Comparison of ENCODE assay signal across 1 cellular context in the genomic region with DNA sequence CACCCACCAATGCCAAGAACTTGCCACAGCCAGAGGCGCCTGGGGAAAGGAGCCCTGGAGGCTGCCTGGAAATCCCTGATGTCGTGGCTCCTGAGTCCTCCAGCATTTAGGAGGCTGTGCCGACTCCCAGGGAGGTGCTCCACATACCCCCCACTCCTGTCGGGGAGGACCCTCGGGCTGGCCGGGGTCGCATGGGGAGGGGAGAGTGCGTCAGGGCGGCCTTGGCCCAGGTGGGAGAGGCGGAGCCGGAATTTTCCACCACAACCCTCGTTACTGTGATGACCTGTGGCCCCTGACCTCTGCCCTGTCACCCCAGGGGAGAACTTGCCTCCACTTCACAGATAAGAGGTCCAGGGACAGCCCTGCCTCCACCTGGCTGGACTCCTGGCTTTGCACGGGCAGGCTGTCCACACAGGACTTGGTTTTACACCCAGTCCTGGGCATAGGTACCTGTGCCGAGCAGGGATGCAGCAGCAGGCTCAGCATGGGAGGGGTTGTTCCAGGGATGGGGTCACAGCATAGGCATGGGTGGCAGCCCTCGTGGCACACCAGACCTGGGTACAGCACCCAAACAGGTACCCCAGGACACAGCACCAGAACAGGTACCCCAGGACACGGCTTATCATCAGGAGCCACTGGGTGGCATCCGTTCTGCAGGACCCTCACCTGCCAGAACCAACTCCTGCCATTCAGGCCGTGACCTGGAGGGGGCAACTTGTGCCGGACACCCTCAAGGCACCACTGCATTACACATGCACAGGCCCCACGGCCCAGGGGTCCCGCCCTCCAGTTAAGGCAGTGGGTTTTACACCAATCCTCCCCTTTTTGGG.
TF ChIP-seq lines count a peak whose summit lies in the region.

No MANE protein-coding gene starts in this region.

TF ChIP-seq in HepG2, 621 proteins besides CTCF, POLR2A, EP300 and RAD21 (continued from another document and continues in another):
- TF ChIP-seq, protein P1, sequence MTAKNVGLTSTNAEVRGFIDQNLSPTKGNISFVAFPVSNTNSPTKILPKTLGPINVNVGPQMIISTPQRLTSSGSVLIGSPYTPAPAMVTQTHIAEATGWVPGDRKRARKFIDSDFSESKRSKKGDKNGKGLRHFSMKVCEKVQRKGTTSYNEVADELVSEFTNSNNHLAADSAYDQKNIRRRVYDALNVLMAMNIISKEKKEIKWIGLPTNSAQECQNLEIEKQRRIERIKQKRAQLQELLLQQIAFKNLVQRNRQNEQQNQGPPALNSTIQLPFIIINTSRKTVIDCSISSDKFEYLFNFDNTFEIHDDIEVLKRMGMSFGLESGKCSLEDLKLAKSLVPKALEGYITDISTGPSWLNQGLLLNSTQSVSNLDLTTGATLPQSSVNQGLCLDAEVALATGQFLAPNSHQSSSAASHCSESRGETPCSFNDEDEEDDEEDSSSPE (CRISPR knock-in tag; IDR thresholded peaks at IDR 0.05): peak; percentile 15; the same call in 1 of the 2 replicates
- TF ChIP-seq MEIS2 (CRISPR knock-in tag; IDR thresholded peaks at IDR 0.05): no peak
- TF ChIP-seq, protein P2, sequence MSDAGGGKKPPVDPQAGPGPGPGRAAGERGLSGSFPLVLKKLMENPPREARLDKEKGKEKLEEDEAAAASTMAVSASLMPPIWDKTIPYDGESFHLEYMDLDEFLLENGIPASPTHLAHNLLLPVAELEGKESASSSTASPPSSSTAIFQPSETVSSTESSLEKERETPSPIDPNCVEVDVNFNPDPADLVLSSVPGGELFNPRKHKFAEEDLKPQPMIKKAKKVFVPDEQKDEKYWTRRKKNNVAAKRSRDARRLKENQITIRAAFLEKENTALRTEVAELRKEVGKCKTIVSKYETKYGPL (CRISPR knock-in tag; IDR thresholded peaks at IDR 0.05): no peak
- TF ChIP-seq, protein P3, sequence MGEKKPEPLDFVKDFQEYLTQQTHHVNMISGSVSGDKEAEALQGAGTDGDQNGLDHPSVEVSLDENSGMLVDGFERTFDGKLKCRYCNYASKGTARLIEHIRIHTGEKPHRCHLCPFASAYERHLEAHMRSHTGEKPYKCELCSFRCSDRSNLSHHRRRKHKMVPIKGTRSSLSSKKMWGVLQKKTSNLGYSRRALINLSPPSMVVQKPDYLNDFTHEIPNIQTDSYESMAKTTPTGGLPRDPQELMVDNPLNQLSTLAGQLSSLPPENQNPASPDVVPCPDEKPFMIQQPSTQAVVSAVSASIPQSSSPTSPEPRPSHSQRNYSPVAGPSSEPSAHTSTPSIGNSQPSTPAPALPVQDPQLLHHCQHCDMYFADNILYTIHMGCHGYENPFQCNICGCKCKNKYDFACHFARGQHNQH (CRISPR knock-in tag; IDR thresholded peaks at IDR 0.05): no peak
- no peak for TF ChIP-seq KLF16 (CRISPR knock-in tag; IDR thresholded peaks at IDR 0.05)
- no peak for TF ChIP-seq PLRG1 (conservative IDR thresholded peaks at IDR 0.05)
- TF ChIP-seq MED1 (CRISPR knock-in tag; IDR thresholded peaks at IDR 0.05): peak; percentile 33; the same call in 1 of the 2 replicates
- peak; percentile 26; the same call in 1 of the 2 replicates for TF ChIP-seq SALL2 (CRISPR knock-in tag; IDR thresholded peaks at IDR 0.05)
- no peak for TF ChIP-seq ZSCAN20 (CRISPR knock-in tag; IDR thresholded peaks at IDR 0.05; ENCODE audit: borderline replicate concordance)
- no peak for TF ChIP-seq PAWR (CRISPR knock-in tag; IDR thresholded peaks at IDR 0.05; ENCODE audit: borderline replicate concordance)
- no peak for TF ChIP-seq RORA (CRISPR knock-in tag; IDR thresholded peaks at IDR 0.05)
- TF ChIP-seq, protein P4, sequence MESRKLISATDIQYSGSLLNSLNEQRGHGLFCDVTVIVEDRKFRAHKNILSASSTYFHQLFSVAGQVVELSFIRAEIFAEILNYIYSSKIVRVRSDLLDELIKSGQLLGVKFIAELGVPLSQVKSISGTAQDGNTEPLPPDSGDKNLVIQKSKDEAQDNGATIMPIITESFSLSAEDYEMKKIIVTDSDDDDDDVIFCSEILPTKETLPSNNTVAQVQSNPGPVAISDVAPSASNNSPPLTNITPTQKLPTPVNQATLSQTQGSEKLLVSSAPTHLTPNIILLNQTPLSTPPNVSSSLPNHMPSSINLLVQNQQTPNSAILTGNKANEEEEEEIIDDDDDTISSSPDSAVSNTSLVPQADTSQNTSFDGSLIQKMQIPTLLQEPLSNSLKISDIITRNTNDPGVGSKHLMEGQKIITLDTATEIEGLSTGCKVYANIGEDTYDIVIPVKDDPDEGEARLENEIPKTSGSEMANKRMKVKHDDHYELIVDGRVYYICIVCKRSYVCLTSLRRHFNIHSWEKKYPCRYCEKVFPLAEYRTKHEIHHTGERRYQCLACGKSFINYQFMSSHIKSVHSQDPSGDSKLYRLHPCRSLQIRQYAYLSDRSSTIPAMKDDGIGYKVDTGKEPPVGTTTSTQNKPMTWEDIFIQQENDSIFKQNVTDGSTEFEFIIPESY (CRISPR knock-in tag; IDR thresholded peaks at IDR 0.05): peak; percentile 70
- TF ChIP-seq KDM5B (CRISPR knock-in tag; IDR thresholded peaks at IDR 0.05; ENCODE audit: borderline replicate concordance): no peak
- no peak for TF ChIP-seq ZNF564 (CRISPR knock-in tag; IDR thresholded peaks at IDR 0.05)
- TF ChIP-seq ZNF556 (CRISPR knock-in tag; IDR thresholded peaks at IDR 0.05; ENCODE audit: borderline replicate concordance): peak; percentile 54; the same call in 1 of the 2 replicates
- TF ChIP-seq SIN3A (IDR thresholded peaks at IDR 0.05; ENCODE audit: borderline replicate concordance, low read depth, low read length): 0 out of 2 replicates have a peak, but pooled peaks have one; percentile 17
- TF ChIP-seq, protein P5, sequence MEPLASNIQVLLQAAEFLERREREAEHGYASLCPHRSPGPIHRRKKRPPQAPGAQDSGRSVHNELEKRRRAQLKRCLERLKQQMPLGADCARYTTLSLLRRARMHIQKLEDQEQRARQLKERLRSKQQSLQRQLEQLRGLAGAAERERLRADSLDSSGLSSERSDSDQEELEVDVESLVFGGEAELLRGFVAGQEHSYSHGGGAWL (CRISPR knock-in tag; IDR thresholded peaks at IDR 0.05): no peak
- TF ChIP-seq, protein P6, sequence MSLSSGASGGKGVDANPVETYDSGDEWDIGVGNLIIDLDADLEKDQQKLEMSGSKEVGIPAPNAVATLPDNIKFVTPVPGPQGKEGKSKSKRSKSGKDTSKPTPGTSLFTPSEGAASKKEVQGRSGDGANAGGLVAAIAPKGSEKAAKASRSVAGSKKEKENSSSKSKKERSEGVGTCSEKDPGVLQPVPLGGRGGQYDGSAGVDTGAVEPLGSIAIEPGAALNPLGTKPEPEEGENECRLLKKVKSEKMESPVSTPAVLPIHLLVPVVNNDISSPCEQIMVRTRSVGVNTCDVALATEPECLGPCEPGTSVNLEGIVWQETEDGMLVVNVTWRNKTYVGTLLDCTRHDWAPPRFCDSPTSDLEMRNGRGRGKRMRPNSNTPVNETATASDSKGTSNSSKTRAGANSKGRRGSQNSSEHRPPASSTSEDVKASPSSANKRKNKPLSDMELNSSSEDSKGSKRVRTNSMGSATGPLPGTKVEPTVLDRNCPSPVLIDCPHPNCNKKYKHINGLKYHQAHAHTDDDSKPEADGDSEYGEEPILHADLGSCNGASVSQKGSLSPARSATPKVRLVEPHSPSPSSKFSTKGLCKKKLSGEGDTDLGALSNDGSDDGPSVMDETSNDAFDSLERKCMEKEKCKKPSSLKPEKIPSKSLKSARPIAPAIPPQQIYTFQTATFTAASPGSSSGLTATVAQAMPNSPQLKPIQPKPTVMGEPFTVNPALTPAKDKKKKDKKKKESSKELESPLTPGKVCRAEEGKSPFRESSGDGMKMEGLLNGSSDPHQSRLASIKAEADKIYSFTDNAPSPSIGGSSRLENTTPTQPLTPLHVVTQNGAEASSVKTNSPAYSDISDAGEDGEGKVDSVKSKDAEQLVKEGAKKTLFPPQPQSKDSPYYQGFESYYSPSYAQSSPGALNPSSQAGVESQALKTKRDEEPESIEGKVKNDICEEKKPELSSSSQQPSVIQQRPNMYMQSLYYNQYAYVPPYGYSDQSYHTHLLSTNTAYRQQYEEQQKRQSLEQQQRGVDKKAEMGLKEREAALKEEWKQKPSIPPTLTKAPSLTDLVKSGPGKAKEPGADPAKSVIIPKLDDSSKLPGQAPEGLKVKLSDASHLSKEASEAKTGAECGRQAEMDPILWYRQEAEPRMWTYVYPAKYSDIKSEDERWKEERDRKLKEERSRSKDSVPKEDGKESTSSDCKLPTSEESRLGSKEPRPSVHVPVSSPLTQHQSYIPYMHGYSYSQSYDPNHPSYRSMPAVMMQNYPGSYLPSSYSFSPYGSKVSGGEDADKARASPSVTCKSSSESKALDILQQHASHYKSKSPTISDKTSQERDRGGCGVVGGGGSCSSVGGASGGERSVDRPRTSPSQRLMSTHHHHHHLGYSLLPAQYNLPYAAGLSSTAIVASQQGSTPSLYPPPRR (CRISPR knock-in tag; IDR thresholded peaks at IDR 0.05; ENCODE audit: borderline replicate concordance): peak; percentile 63; the same call in 1 of the 2 replicates
- peak; percentile 70 for TF ChIP-seq FOXA3 (CRISPR knock-in tag; IDR thresholded peaks at IDR 0.05)
- TF ChIP-seq, protein P7, sequence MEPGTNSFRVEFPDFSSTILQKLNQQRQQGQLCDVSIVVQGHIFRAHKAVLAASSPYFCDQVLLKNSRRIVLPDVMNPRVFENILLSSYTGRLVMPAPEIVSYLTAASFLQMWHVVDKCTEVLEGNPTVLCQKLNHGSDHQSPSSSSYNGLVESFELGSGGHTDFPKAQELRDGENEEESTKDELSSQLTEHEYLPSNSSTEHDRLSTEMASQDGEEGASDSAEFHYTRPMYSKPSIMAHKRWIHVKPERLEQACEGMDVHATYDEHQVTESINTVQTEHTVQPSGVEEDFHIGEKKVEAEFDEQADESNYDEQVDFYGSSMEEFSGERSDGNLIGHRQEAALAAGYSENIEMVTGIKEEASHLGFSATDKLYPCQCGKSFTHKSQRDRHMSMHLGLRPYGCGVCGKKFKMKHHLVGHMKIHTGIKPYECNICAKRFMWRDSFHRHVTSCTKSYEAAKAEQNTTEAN (CRISPR knock-in tag; conservative IDR thresholded peaks at IDR 0.05): no peak
- TF ChIP-seq ZNF501 (CRISPR knock-in tag; IDR thresholded peaks at IDR 0.05): no peak; the same call in 1 of the 2 replicates
- TF ChIP-seq SP2 (CRISPR knock-in tag; IDR thresholded peaks at IDR 0.05): no peak
- no peak for TF ChIP-seq DPF2 (CRISPR knock-in tag; IDR thresholded peaks at IDR 0.05; ENCODE audit: borderline replicate concordance, low read depth)
- TF ChIP-seq KLF12 (CRISPR knock-in tag; IDR thresholded peaks at IDR 0.05; ENCODE audit: borderline replicate concordance): no peak
- no peak for TF ChIP-seq ZNF674 (CRISPR knock-in tag; IDR thresholded peaks at IDR 0.05; ENCODE audit: low read depth)
- TF ChIP-seq REPIN1 (CRISPR knock-in tag; IDR thresholded peaks at IDR 0.05; ENCODE audit: borderline replicate concordance, low read depth): peak; percentile 16; the same call in 1 of the 2 replicates
- TF ChIP-seq SMAD3 (CRISPR knock-in tag; IDR thresholded peaks at IDR 0.05): 0 out of 2 replicates have a peak, but pooled peaks have one; percentile 34
- TF ChIP-seq MTA1 (CRISPR knock-in tag; IDR thresholded peaks at IDR 0.05; ENCODE audit: borderline replicate concordance): peak; percentile 46; the same call in 1 of the 2 replicates
- no peak for TF ChIP-seq IKZF1 (IDR thresholded peaks at IDR 0.05)
- TF ChIP-seq, protein P8, sequence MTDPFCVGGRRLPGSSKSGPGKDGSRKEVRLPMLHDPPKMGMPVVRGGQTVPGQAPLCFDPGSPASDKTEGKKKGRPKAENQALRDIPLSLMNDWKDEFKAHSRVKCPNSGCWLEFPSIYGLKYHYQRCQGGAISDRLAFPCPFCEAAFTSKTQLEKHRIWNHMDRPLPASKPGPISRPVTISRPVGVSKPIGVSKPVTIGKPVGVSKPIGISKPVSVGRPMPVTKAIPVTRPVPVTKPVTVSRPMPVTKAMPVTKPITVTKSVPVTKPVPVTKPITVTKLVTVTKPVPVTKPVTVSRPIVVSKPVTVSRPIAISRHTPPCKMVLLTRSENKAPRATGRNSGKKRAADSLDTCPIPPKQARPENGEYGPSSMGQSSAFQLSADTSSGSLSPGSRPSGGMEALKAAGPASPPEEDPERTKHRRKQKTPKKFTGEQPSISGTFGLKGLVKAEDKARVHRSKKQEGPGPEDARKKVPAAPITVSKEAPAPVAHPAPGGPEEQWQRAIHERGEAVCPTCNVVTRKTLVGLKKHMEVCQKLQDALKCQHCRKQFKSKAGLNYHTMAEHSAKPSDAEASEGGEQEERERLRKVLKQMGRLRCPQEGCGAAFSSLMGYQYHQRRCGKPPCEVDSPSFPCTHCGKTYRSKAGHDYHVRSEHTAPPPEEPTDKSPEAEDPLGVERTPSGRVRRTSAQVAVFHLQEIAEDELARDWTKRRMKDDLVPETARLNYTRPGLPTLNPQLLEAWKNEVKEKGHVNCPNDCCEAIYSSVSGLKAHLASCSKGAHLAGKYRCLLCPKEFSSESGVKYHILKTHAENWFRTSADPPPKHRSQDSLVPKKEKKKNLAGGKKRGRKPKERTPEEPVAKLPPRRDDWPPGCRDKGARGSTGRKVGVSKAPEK (CRISPR knock-in tag; IDR thresholded peaks at IDR 0.05; ENCODE audit: borderline replicate concordance): peak; percentile 12; the same call in 1 of the 2 replicates
- TF ChIP-seq STAT5B (CRISPR knock-in tag; IDR thresholded peaks at IDR 0.05): no peak
- TF ChIP-seq, protein P9, sequence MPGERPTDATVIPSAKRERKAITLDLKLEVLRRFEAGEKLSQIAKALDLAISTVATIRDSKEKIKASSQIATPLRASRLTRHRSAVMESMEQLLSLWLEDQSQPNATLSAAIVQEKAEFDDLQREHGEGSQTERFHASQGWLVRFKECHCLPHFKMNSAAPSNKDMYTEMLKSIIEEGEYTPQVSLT (CRISPR knock-in tag; IDR thresholded peaks at IDR 0.05; ENCODE audit: borderline replicate concordance, low read depth): no peak
- TF ChIP-seq, protein P10, sequence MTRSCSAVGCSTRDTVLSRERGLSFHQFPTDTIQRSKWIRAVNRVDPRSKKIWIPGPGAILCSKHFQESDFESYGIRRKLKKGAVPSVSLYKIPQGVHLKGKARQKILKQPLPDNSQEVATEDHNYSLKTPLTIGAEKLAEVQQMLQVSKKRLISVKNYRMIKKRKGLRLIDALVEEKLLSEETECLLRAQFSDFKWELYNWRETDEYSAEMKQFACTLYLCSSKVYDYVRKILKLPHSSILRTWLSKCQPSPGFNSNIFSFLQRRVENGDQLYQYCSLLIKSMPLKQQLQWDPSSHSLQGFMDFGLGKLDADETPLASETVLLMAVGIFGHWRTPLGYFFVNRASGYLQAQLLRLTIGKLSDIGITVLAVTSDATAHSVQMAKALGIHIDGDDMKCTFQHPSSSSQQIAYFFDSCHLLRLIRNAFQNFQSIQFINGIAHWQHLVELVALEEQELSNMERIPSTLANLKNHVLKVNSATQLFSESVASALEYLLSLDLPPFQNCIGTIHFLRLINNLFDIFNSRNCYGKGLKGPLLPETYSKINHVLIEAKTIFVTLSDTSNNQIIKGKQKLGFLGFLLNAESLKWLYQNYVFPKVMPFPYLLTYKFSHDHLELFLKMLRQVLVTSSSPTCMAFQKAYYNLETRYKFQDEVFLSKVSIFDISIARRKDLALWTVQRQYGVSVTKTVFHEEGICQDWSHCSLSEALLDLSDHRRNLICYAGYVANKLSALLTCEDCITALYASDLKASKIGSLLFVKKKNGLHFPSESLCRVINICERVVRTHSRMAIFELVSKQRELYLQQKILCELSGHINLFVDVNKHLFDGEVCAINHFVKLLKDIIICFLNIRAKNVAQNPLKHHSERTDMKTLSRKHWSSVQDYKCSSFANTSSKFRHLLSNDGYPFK (CRISPR knock-in tag; IDR thresholded peaks at IDR 0.05; ENCODE audit: borderline replicate concordance): no peak
- no peak; the same call in 1 of the 2 replicates for TF ChIP-seq GABPB1 (CRISPR knock-in tag; IDR thresholded peaks at IDR 0.05)
- no peak for TF ChIP-seq FOXM1 (CRISPR knock-in tag; IDR thresholded peaks at IDR 0.05)
- 0 out of 2 replicates have a peak, but pooled peaks have one; percentile 25 for TF ChIP-seq FOSL2 (CRISPR knock-in tag; IDR thresholded peaks at IDR 0.05)
